Comparison of ENCODE assay signal across 8 cellular contexts in genomic region chr7:601573-602340, GRCh38.
DNase-seq lines count a peak whose midpoint lies in the region; ATAC-seq lines count a peak whose summit lies in the region.

No MANE protein-coding gene starts in this region.

- H3K36me3 ChIP-seq in H7 (replicated peaks; ENCODE audit: control insufficient read depth, insufficient read depth, low read length), result no peaks in the 10 kb centered on the region

- no peaks in the 10 kb centered on the region for H3K27me3 ChIP-seq in H7 (ENCODE audit: control insufficient read depth, insufficient read depth, low read length)

- intact Hi-C loops in left cardiac atrium (cut with DNase I), result no loop called here

- peak; percentile 46 for ATAC-seq in GM18907 (IDR thresholded peaks at IDR 0.05; ENCODE audit: unreplicated experiment)
- peak; percentile 45 for ATAC-seq in HG03457 (IDR thresholded peaks at IDR 0.05; ENCODE audit: unreplicated experiment)
- peak; percentile 28 to 30 for ATAC-seq in left cardiac atrium

- H3K4me3 ChIP-seq in H7 (ENCODE audit: insufficient read depth, low read depth, low read length), result no peak overlapping the region

- DNase-seq in activated T-cell treated with anti-CD3 and anti-CD28 coated beads for 24 hours (ENCODE audit: low read depth) (peak; percentile 90), left cardiac atrium (peak; percentile 81), H7 (no peak), inferior parietal cortex (ENCODE audit: extremely low spot score) (no peak), hippocampal formation (lab: John Stamatoyannopoulos, UW) (no peak)
- peak; percentile 81 to 85 for DNase-seq in stimulated activated CD4-positive, alpha-beta T cell treated with anti-CD3 and anti-CD28 coated beads, Interleukin-2, amount 100 ng/mL, for 48 hours

Comparison
In these comparisons a context has a peak if more than half of its experiments do, and no peak if none do; other contexts are left out.
1. DNase-seq: peak in activated T-cell treated with anti-CD3 and anti-CD28 coated beads for 24 hours (single experiment), left cardiac atrium (single experiment) and stimulated activated CD4-positive, alpha-beta T cell treated with anti-CD3 and anti-CD28 coated beads, Interleukin-2, amount 100 ng/mL, for 48 hours (2 of 2); none in H7 (single experiment), inferior parietal cortex (single experiment) and hippocampal formation (0 of 2).
2. Peak in every context shown above with its lines, with median percentiles within 50 percentile points of each other: ATAC-seq.